In genomic region chr10:104706886-104707285, GRCh38 we compare ENCODE assay signal across 28 cellular contexts.
"Had no signal": no experiment of that assay in that cellular context is flagged by ENCODE, and none has a peak within 500 bp of the region (broad histone marks: within the 10 kb centered on the region; RNA-seq: fewer than 3 reads in every experiment).

No MANE protein-coding gene starts in this region.

- DNase-seq: activated CD4-positive, alpha-beta T cell treated with anti-CD3 and anti-CD28 coated beads, Interleukin-2, amount 10 ng/mL, durations not matched to agents 24 days and 14 days; activated CD4-positive, alpha-beta T cell treated with anti-CD3 and anti-CD28 coated beads, Interleukin-2, amount 50 U/mL, for 4 hours; activated CD8-positive, alpha-beta T cell treated with anti-CD3 and anti-CD28 coated beads for 36 hours; activated effector memory CD4-positive, alpha-beta T cell treated with anti-CD3 and anti-CD28 coated beads, Interleukin-2, amount 50 U/mL, for 16 hours; activated naive CD4-positive, alpha-beta T cell; activated naive CD4-positive, alpha-beta T cell treated with anti-CD3 and anti-CD28 coated beads, Interleukin-2, amount 50 U/mL, for 16 hours; activated naive CD8-positive, alpha-beta T cell treated with anti-CD3 and anti-CD28 coated beads for 36 hours; activated T-cell treated with anti-CD3 and anti-CD28 coated beads, Interleukin-2, amount 50 U/mL, for 1 hour; activated T-cell treated with anti-CD3 and anti-CD28 coated beads, Interleukin-2, amount 50 U/mL, for 72 hours; Karpas-422; KBM-7; MG63; NCI-H1048; NCI-H1105 treated with DMSO at 0.1 percent for 48 hours; NCI-H1436; NCI-H1694; NCI-H2029; NCI-H345; NCI-H524 treated with DMSO at 0.1 percent for 48 hours; SHP77; SJCRH30; T1000; WERI-Rb-1 had no signal

- H3K27ac ChIP-seq: SJCRH30, SK-N-MC, WERI-Rb-1 had no signal

- H3K4me3 Mint-ChIP-seq: activated CD4-positive, alpha-beta T cell treated with anti-CD3 and anti-CD28 coated beads, Interleukin-2, amount 10 ng/mL, durations not matched to agents 24 days and 14 days; activated CD8-positive, alpha-beta T cell treated with anti-CD3 and anti-CD28 coated beads for 36 hours; activated naive CD8-positive, alpha-beta T cell treated with anti-CD3 and anti-CD28 coated beads for 36 hours; activated T-cell treated with anti-CD3 and anti-CD28 coated beads, Interleukin-2, amount 50 U/mL, for 72 hours; activated T-helper 17 cell treated with anti-CD3 and anti-CD28 coated beads, Interleukin-2, amount 50 U/mL, for 72 hours; brain; central memory CD8-positive, alpha-beta T cell had no signal

- H3K9me3 Mint-ChIP-seq: activated CD4-positive, alpha-beta T cell treated with anti-CD3 and anti-CD28 coated beads, Interleukin-2, amount 10 ng/mL, durations not matched to agents 24 days and 14 days; activated CD8-positive, alpha-beta T cell treated with anti-CD3 and anti-CD28 coated beads for 36 hours; activated naive CD8-positive, alpha-beta T cell treated with anti-CD3 and anti-CD28 coated beads for 36 hours; activated T-cell treated with anti-CD3 and anti-CD28 coated beads, Interleukin-2, amount 50 U/mL, for 72 hours; activated T-helper 17 cell treated with anti-CD3 and anti-CD28 coated beads, Interleukin-2, amount 50 U/mL, for 72 hours; brain; central memory CD8-positive, alpha-beta T cell had no signal

- H3K4me1 ChIP-seq: SJCRH30 had no signal

- H3K9me3 ChIP-seq: MG63, SJCRH30 had no signal

- H3K27me3 Mint-ChIP-seq: activated CD8-positive, alpha-beta T cell treated with anti-CD3 and anti-CD28 coated beads for 36 hours; activated naive CD8-positive, alpha-beta T cell treated with anti-CD3 and anti-CD28 coated beads for 36 hours; central memory CD8-positive, alpha-beta T cell had no signal

- H3K27me3 ChIP-seq: MG63, SJCRH30 had no signal

- H3K4me3 ChIP-seq: MG63, SJCRH30, SK-N-MC had no signal

- H3K36me3 Mint-ChIP-seq: activated naive CD8-positive, alpha-beta T cell treated with anti-CD3 and anti-CD28 coated beads for 36 hours; brain had no signal

- H3K36me3 ChIP-seq: MG63, SJCRH30, WERI-Rb-1 had no signal

- H3K27ac Mint-ChIP-seq: activated CD4-positive, alpha-beta T cell treated with anti-CD3 and anti-CD28 coated beads, Interleukin-2, amount 10 ng/mL, durations not matched to agents 24 days and 14 days; activated CD8-positive, alpha-beta T cell treated with anti-CD3 and anti-CD28 coated beads for 36 hours; activated naive CD8-positive, alpha-beta T cell treated with anti-CD3 and anti-CD28 coated beads for 36 hours; activated T-cell treated with anti-CD3 and anti-CD28 coated beads, Interleukin-2, amount 50 U/mL, for 72 hours; activated T-helper 17 cell treated with anti-CD3 and anti-CD28 coated beads, Interleukin-2, amount 50 U/mL, for 72 hours had no signal

- ATAC-seq: activated CD8-positive, alpha-beta T cell treated with anti-CD3 and anti-CD28 coated beads for 36 hours; activated T-cell treated with anti-CD3 and anti-CD28 coated beads, Interleukin-2, amount 50 U/mL, for 72 hours; activated T-helper 17 cell treated with anti-CD3 and anti-CD28 coated beads, Interleukin-2, amount 50 U/mL, for 72 hours; Panc1 had no signal

- H3K4me1 Mint-ChIP-seq: activated CD4-positive, alpha-beta T cell treated with anti-CD3 and anti-CD28 coated beads, Interleukin-2, amount 10 ng/mL, durations not matched to agents 24 days and 14 days; activated naive CD8-positive, alpha-beta T cell treated with anti-CD3 and anti-CD28 coated beads for 36 hours; activated T-helper 17 cell treated with anti-CD3 and anti-CD28 coated beads, Interleukin-2, amount 50 U/mL, for 72 hours; central memory CD8-positive, alpha-beta T cell had no signal
